ENCODE assay signal across 22 cellular contexts in genomic region chr15:99957642-99958013, GRCh38.
DNase-seq lines count a peak whose midpoint lies in the region; ATAC-seq and TF ChIP-seq lines count a peak whose summit lies in the region.
"Had no signal": no experiment of that assay in that cellular context is flagged by ENCODE, and none has a peak within 500 bp of the region (broad histone marks: within the 10 kb centered on the region; RNA-seq: fewer than 3 reads in every experiment).

No MANE protein-coding gene starts in this region.

- peak; percentile 46 to 74 for ATAC-seq in activated T-cell treated with anti-CD3 and anti-CD28 coated beads, Interleukin-2, amount 50 U/mL, for 72 hours (replicated peaks in 1 of 2)

- no peak for TF ChIP-seq CTCF in GM10248 (IDR thresholded peaks at IDR 0.05; ENCODE audit: control extremely low read depth, extremely low read depth, low read depth, missing control alignments)

- no peak for DNase-seq in activated T-cell treated with anti-CD3 and anti-CD28 coated beads, Interleukin-2, amount 50 U/mL, for 72 hours
- DNase-seq in activated T-cell treated with anti-CD3 and anti-CD28 coated beads, Interleukin-2, amount 50 U/mL, for 1 hour: no peak
- DNase-seq in GM10248 (ENCODE audit: extremely low spot score) (peak; percentile 10), MV-4-11 (lab: John Stamatoyannopoulos, UW) (peak; percentile 1), OCI-M1 (lab: John Stamatoyannopoulos, UW) (no peak), NOMO-1 treated with DMSO at 0.1 percent for 48 hours (lab: John Stamatoyannopoulos, UW; ENCODE audit: unreplicated experiment) (no peak)
- DNase-seq: 8988T; ACHN; BE2C; C1 segment of cervical spinal cord; CD4-positive, alpha-beta memory T cell; CD4-positive, CD25-positive, alpha-beta regulatory T cell; CD8-positive, alpha-beta memory T cell; COR-L47; DMS 273 treated with DMSO at 0.1 percent for 48 hours; DMS153; DMS53; DMS79; DND-41; EL; GDM1 had no signal

- peaks cover 24% of the 10 kb centered on the region for H3K27me3 Mint-ChIP-seq in activated T-cell treated with anti-CD3 and anti-CD28 coated beads, Interleukin-2, amount 50 U/mL, for 72 hours (ENCODE audit: low read depth)

- peaks cover 13% of the 10 kb centered on the region for H3K4me1 Mint-ChIP-seq in activated T-cell treated with anti-CD3 and anti-CD28 coated beads, Interleukin-2, amount 50 U/mL, for 72 hours (ENCODE audit: low read depth)
- H3K4me1 Mint-ChIP-seq: CD14-positive monocyte had no signal

- CTCF ChIA-PET in GM10248 (lab: Yijun Ruan, JAX): no interaction called here

- no peak overlapping the region for H3K4me3 Mint-ChIP-seq in activated T-cell treated with anti-CD3 and anti-CD28 coated beads, Interleukin-2, amount 50 U/mL, for 72 hours
- H3K4me3 Mint-ChIP-seq: CD14-positive monocyte; CD4-positive, alpha-beta memory T cell; CD4-positive, CD25-positive, alpha-beta regulatory T cell; CD8-positive, alpha-beta memory T cell had no signal

- H3K9me3 Mint-ChIP-seq in activated T-cell treated with anti-CD3 and anti-CD28 coated beads, Interleukin-2, amount 50 U/mL, for 72 hours: no peaks in the 10 kb centered on the region
- H3K9me3 Mint-ChIP-seq: CD4-positive, alpha-beta memory T cell; CD8-positive, alpha-beta memory T cell had no signal

- no peak overlapping the region for H3K27ac Mint-ChIP-seq in activated T-cell treated with anti-CD3 and anti-CD28 coated beads, Interleukin-2, amount 50 U/mL, for 72 hours
- H3K27ac Mint-ChIP-seq: CD4-positive, alpha-beta memory T cell; CD4-positive, CD25-positive, alpha-beta regulatory T cell; CD8-positive, alpha-beta memory T cell had no signal

- POLR2A ChIA-PET in GM10248 (lab: Yijun Ruan, JAX): no interaction called here

- no peaks in the 10 kb centered on the region for H3K36me3 Mint-ChIP-seq in activated T-cell treated with anti-CD3 and anti-CD28 coated beads, Interleukin-2, amount 50 U/mL, for 72 hours (ENCODE audit: insufficient read depth in 2 of 2)
- H3K36me3 Mint-ChIP-seq: CD14-positive monocyte; CD4-positive, alpha-beta memory T cell; CD4-positive, CD25-positive, alpha-beta regulatory T cell had no signal

Comparison
In these comparisons a context has a peak if more than half of its experiments do, and no peak if none do; other contexts are left out.
1. DNase-seq: peak in GM10248 (single experiment) and MV-4-11 (single experiment); none in activated T-cell treated with anti-CD3 and anti-CD28 coated beads, Interleukin-2, amount 50 U/mL, for 72 hours (0 of 2), activated T-cell treated with anti-CD3 and anti-CD28 coated beads, Interleukin-2, amount 50 U/mL, for 1 hour (single experiment), OCI-M1 (single experiment) and NOMO-1 treated with DMSO at 0.1 percent for 48 hours (single experiment).